Comparison of ENCODE assay signal across 8 cellular contexts in genomic region chr7:121084748-121085336, GRCh38.
DNase-seq lines count a peak whose midpoint lies in the region; ATAC-seq and TF ChIP-seq lines count a peak whose summit lies in the region.
"Had no signal": no experiment of that assay in that cellular context is flagged by ENCODE, and none has a peak within 500 bp of the region (broad histone marks: within the 10 kb centered on the region; RNA-seq: fewer than 3 reads in every experiment).

No MANE protein-coding gene starts in this region.

- H3K4me2 ChIP-seq in mammary epithelial cell (ENCODE audit: insufficient read depth, low read depth, low read length), result peak overlapping the region; percentile 79

- no peak for TF ChIP-seq CTCF in mammary epithelial cell (conservative IDR thresholded peaks at IDR 0.05 in 1 of 2, IDR thresholded peaks at IDR 0.05 in 1 of 2; ENCODE audit: extremely low read depth in 1 of 2, insufficient read depth in 1 of 2, low read depth in 1 of 2, low read length in 2 of 2)
- no peak for TF ChIP-seq CTCF in kidney epithelial cell (IDR thresholded peaks at IDR 0.05; ENCODE audit: insufficient read depth, low read length, poor library complexity, severe bottlenecking)
- no peak for TF ChIP-seq CTCF in endodermal cell (conservative IDR thresholded peaks at IDR 0.05)

- DNase-seq in LoVo (ENCODE audit: low spot score), result peak; percentile 26
- DNase-seq in mammary epithelial cell, result peak; percentile 69
- peak; percentile 82 for DNase-seq in kidney epithelial cell (ENCODE audit: low read depth)
- no peak for DNase-seq in aorta
- no peak for DNase-seq in endodermal cell
- DNase-seq in NCI-H1092 treated with DMSO at 0.1 percent for 48 hours (lab: John Stamatoyannopoulos, UW), result no peak

- H3K4me1 ChIP-seq in mammary epithelial cell (ENCODE audit: insufficient read depth, low read length) (peaks cover 49% of the 10 kb centered on the region), aorta (ENCODE audit: control insufficient read depth in 1 of 2, insufficient read depth in 2 of 2, low read length in 2 of 2) (peaks cover 2 to 16% of the 10 kb centered on the region in 2 donors), endodermal cell (ENCODE audit: control insufficient read depth, insufficient read depth, low read length) (no peaks in the 10 kb centered on the region)

- H2AFZ ChIP-seq in mammary epithelial cell (ENCODE audit: low read depth, low read length), result peak overlapping the region; percentile 63

- no peaks in the 10 kb centered on the region for H3K9me3 Mint-ChIP-seq in endodermal cell
- H3K9me3 Mint-ChIP-seq: activated naive CD4-positive, alpha-beta T cell treated with anti-CD3 and anti-CD28 coated beads, Interleukin-2, amount 50 U/mL, for 24 hours had no signal

- no peaks in the 10 kb centered on the region for H3K36me3 Mint-ChIP-seq in endodermal cell (ENCODE audit: low read depth)
- H3K36me3 Mint-ChIP-seq: activated naive CD4-positive, alpha-beta T cell treated with anti-CD3 and anti-CD28 coated beads, Interleukin-2, amount 50 U/mL, for 24 hours had no signal

- H4K20me1 ChIP-seq in mammary epithelial cell (ENCODE audit: insufficient read depth, low read length), result no peaks in the 10 kb centered on the region

- WGBS in mammary epithelial cell (ENCODE audit: low coverage, missing lambda C conversion rate), result 11% methylated on average over 5 of the region's 5 CpGs
- WGBS in aorta, 2 donors, result 23 to 36% methylated on average over 5 of the region's 5 CpGs
- 87 to 89% methylated on average over 4 to 5 of the region's 5 CpGs for WGBS in endodermal cell (ENCODE audit: insufficient coverage in 1 of 2, insufficient read length in 1 of 2), 2 experiments

- in situ Hi-C loops in mammary epithelial cell (cut with MboI; ENCODE audit: low sequenced_read_pairs in 2 of 2), result loop anchor here in 1 of 2 donors (10.0 kb wide), 1 partner anchor 100 kb away; the partner anchor contains the start of gene CPED1

- H3K27ac Mint-ChIP-seq in endodermal cell, result no peak overlapping the region
- H3K27ac Mint-ChIP-seq: activated naive CD4-positive, alpha-beta T cell treated with anti-CD3 and anti-CD28 coated beads, Interleukin-2, amount 50 U/mL, for 24 hours had no signal

- H3K27ac ChIP-seq in mammary epithelial cell (ENCODE audit: insufficient read depth, low read depth, low read length) (peak overlapping the region; percentile 75), aorta (ENCODE audit: low read depth in 1 of 2, low read length in 2 of 2) (peak overlapping the region in 1 of 2 donors; percentile 54), endodermal cell (ENCODE audit: low read depth, low read length) (no peak overlapping the region)

- ATAC-seq in aorta (ENCODE audit: low FRiP score) (peak; percentile 51), HG03108 (IDR thresholded peaks at IDR 0.05; ENCODE audit: unreplicated experiment) (no peak)

- no TSS peak for BruUV-seq in mammary epithelial cell (replicated peaks; lab: Mats Ljungman, UMichigan)

- CTCF ChIA-PET in mammary epithelial cell (lab: Charles Lee; ENCODE audit: low non-redundant PET), result interaction anchor here (0.6 kb wide), 3 partner anchors 14 to 81 kb away, joined by 3 to 4 read pairs (median 3); no protein-coding TSS in a partner anchor

- intact Hi-C loops in mammary epithelial cell (cut with micrococcal nuclease), result loop anchor here (2.0 kb wide), 1 partner anchor 18 kb away; no protein-coding TSS in a partner anchor
- intact Hi-C loops in aorta (cut with DNase I), result no loop called here

- no peaks in the 10 kb centered on the region for H3K4me1 Mint-ChIP-seq in endodermal cell
- H3K4me1 Mint-ChIP-seq: activated naive CD4-positive, alpha-beta T cell treated with anti-CD3 and anti-CD28 coated beads, Interleukin-2, amount 50 U/mL, for 24 hours had no signal

- no peaks in the 10 kb centered on the region for H3K27me3 Mint-ChIP-seq in endodermal cell (ENCODE audit: insufficient read depth)
- H3K27me3 Mint-ChIP-seq: activated naive CD4-positive, alpha-beta T cell treated with anti-CD3 and anti-CD28 coated beads, Interleukin-2, amount 50 U/mL, for 24 hours had no signal

- no peaks in the 10 kb centered on the region for H3K79me2 ChIP-seq in mammary epithelial cell (ENCODE audit: insufficient read depth, low read length)

- H3K4me3 ChIP-seq in mammary epithelial cell (replicated peaks in 1 of 3; ENCODE audit: insufficient read depth in 1 of 3, low read depth in 2 of 3, low read length in 3 of 3), result peak overlapping the region in 2 of 3 experiments; percentile 10 to 25
- no peak overlapping the region for H3K4me3 ChIP-seq in kidney epithelial cell (ENCODE audit: low read depth, low read length)
- no peak overlapping the region for H3K4me3 ChIP-seq in aorta (ENCODE audit: low read length in 2 of 2)
- H3K4me3 ChIP-seq in endodermal cell (ENCODE audit: low read length), result no peak overlapping the region

- H3K9ac ChIP-seq in mammary epithelial cell (ENCODE audit: insufficient read depth, low read length) (no peak overlapping the region), endodermal cell (ENCODE audit: extremely low read depth, low read length, poor library complexity, severe bottlenecking) (no peak overlapping the region)

- dilution Hi-C loops in mammary epithelial cell (cut with HindIII; ENCODE audit: low sequenced_read_pairs), result no loop called here

- H3K27me3 ChIP-seq in mammary epithelial cell (ENCODE audit: insufficient read depth, low read length) (no peaks in the 10 kb centered on the region), kidney epithelial cell (ENCODE audit: control insufficient read depth, insufficient read depth, low read length) (no peaks in the 10 kb centered on the region), aorta (ENCODE audit: control insufficient read depth in 1 of 2, insufficient read depth in 2 of 2, low read length in 1 of 2) (no peaks in the 10 kb centered on the region), endodermal cell (ENCODE audit: control insufficient read depth, insufficient read depth, low read length, poor library complexity, severe bottlenecking) (peaks cover 55% of the 10 kb centered on the region)

- H3K4me3 Mint-ChIP-seq in endodermal cell, result no peak overlapping the region
- H3K4me3 Mint-ChIP-seq: activated naive CD4-positive, alpha-beta T cell treated with anti-CD3 and anti-CD28 coated beads, Interleukin-2, amount 50 U/mL, for 24 hours had no signal

- H3K36me3 ChIP-seq in mammary epithelial cell (ENCODE audit: insufficient read depth, low read length), result no peaks in the 10 kb centered on the region
- H3K36me3 ChIP-seq in kidney epithelial cell (ENCODE audit: control insufficient read depth, insufficient read depth, low read length), result no peaks in the 10 kb centered on the region
- no peaks in the 10 kb centered on the region for H3K36me3 ChIP-seq in aorta (ENCODE audit: control insufficient read depth in 1 of 2, insufficient read depth in 2 of 2, low read length in 1 of 2)
- H3K36me3 ChIP-seq in endodermal cell (ENCODE audit: control insufficient read depth, insufficient read depth, low read length), result no peaks in the 10 kb centered on the region

- H3K9me3 ChIP-seq in mammary epithelial cell (replicated peaks; ENCODE audit: insufficient read depth, low read length) (no peaks in the 10 kb centered on the region), aorta (ENCODE audit: control insufficient read depth, low read length) (no peaks in the 10 kb centered on the region), endodermal cell (ENCODE audit: control insufficient read depth, low read length) (no peaks in the 10 kb centered on the region)

Comparison
In these comparisons a context has a peak if more than half of its experiments do, and no peak if none do; other contexts are left out.
1. DNase-seq: peak in LoVo (single experiment), mammary epithelial cell (single experiment) and kidney epithelial cell (single experiment); none in aorta (0 of 2), endodermal cell (single experiment) and NCI-H1092 treated with DMSO at 0.1 percent for 48 hours (single experiment).
2. H3K4me3 ChIP-seq: peak in mammary epithelial cell (2 of 3); none in kidney epithelial cell (single experiment), aorta (0 of 2) and endodermal cell (single experiment).